In the genomic region with DNA sequence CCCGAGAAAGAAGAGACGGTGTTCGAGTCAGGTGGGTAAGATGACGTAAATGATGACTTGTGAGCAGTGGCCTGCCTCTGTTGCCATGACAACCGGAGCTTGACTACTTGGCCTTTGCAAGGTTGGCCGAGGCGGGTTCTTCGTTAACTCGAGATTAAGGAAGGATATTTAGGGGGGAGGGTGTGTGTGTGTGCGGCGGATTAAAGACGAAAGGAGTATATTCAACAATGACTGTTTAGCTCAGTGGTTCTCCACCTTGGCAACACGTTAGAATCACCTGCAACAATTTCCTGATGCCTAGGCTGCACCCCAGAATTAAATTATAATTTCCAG, we compare ENCODE assay signal across 8 cellular contexts. TPM values are rescaled to one million over a fixed set of nuclear protein-coding genes. Genes with fewer than 3 reads are reported as not detected.
A peak's percentile ranks its signal among the peaks of the same experiment; 100 is the strongest.
DNase-seq lines count a peak whose midpoint lies in the region; ATAC-seq and TF ChIP-seq lines count a peak whose summit lies in the region.

No MANE protein-coding gene starts in this region.

- H3K4me3 ChIP-seq in AG09309 (ENCODE audit: control insufficient read depth, low read depth, low read length) (peak overlapping the region; percentile 37), IMR-90 (ENCODE audit: insufficient read depth, low read depth, low read length) (peak overlapping the region; percentile 38), SJCRH30 (peak overlapping the region; percentile 60), thoracic aorta (peak overlapping the region; percentile 88)

- dilution Hi-C loops in IMR-90 (cut with HindIII; ENCODE audit: low sequenced_read_pairs, unreplicated experiment) = no loop called here

- DNase-seq in AG09309 (ENCODE audit: low read depth) = no peak
- DNase-seq in GM19238 (ENCODE audit: insufficient read length, low spot score) = peak; percentile 48
- peak; percentile 86 for DNase-seq in IMR-90
- DNase-seq in SJCRH30 = peak; percentile 69 to 78
- peak; percentile 73 for DNase-seq in activated naive CD8-positive, alpha-beta T cell treated with anti-CD3 and anti-CD28 coated beads, Interleukin-2, amount 10 ng/mL, durations not matched to agents 7 days and 5 days
- DNase-seq in Right ventricle myocardium superior = peak; percentile 66
- no peak for DNase-seq in osteocyte (ENCODE audit: extremely low spot score, unreplicated experiment)
- peak; percentile 49 for DNase-seq in thoracic aorta (ENCODE audit: low spot score)

- peaks cover 24% of the 10 kb centered on the region for H3K4me1 Mint-ChIP-seq in activated naive CD8-positive, alpha-beta T cell treated with anti-CD3 and anti-CD28 coated beads, Interleukin-2, amount 10 ng/mL, durations not matched to agents 7 days and 5 days
- H3K4me1 Mint-ChIP-seq in osteocyte (ENCODE audit: unreplicated experiment) = peaks cover 17% of the 10 kb centered on the region

- TF ChIP-seq CTCF in AG09309 (IDR thresholded peaks at IDR 0.05; ENCODE audit: control insufficient read depth, insufficient read depth, low read depth, low read length, missing control alignments) (no peak), IMR-90 (conservative IDR thresholded peaks at IDR 0.05; ENCODE audit: low read depth, low read length) (no peak), osteocyte (IDR thresholded peaks at IDR 0.05) (no peak), thoracic aorta (IDR thresholded peaks at IDR 0.05) (no peak)

- no peaks in the 10 kb centered on the region for H4K20me1 ChIP-seq in IMR-90 (ENCODE audit: insufficient read depth, low read length)

- intact Hi-C loops in IMR-90 (cut with micrococcal nuclease) = no loop called here
- intact Hi-C loops in Right ventricle myocardium superior (cut with DNase I) = no loop called here

- POLR2A ChIA-PET in IMR-90 (lab: Charles Lee; ENCODE audit: unreplicated experiment) = no interaction called here
- POLR2A ChIA-PET in activated naive CD8-positive, alpha-beta T cell treated with anti-CD3 and anti-CD28 coated beads, Interleukin-2, amount 10 ng/mL, durations not matched to agents 7 days and 5 days (lab: Charles Lee) = interaction anchor here (0.6 to 1.8 kb wide), 17 partner anchors 16 to 258 kb away, joined by 3 to 18 read pairs (median 5); a partner anchor contains a TSS

- H2BK20ac ChIP-seq in IMR-90 (ENCODE audit: low read depth, low read length) = 0 out of 2 replicates have a peak overlapping the region, but pooled peaks have one; percentile 40

- peak overlapping the region; percentile 69 for H2AK5ac ChIP-seq in IMR-90 (ENCODE audit: low read depth, low read length)

- H3K9me1 ChIP-seq in IMR-90 (ENCODE audit: insufficient read depth, low read length) = peaks cover 12% of the 10 kb centered on the region

- CTCF ChIA-PET in IMR-90 (lab: Yijun Ruan, JAX) = interaction anchor here (0.9 to 1.3 kb wide), 4 partner anchors 10 to 66 kb away, joined by 3 to 4 read pairs (median 4); no protein-coding TSS in a partner anchor

- TF ChIP-seq RAD21 in IMR-90 (IDR thresholded peaks at IDR 0.05; ENCODE audit: low read length) = no peak

- H3K9ac ChIP-seq in IMR-90 (ENCODE audit: low read depth, low read length) = peak overlapping the region; percentile 9; the same call in 1 of the 2 replicates

- no peaks in the 10 kb centered on the region for H3K27me3 Mint-ChIP-seq in activated naive CD8-positive, alpha-beta T cell treated with anti-CD3 and anti-CD28 coated beads, Interleukin-2, amount 10 ng/mL, durations not matched to agents 7 days and 5 days
- no peaks in the 10 kb centered on the region for H3K27me3 Mint-ChIP-seq in osteocyte (ENCODE audit: unreplicated experiment)

- peak overlapping the region; percentile 37; the same call in 1 of the 3 replicates for H2BK15ac ChIP-seq in IMR-90 (ENCODE audit: low read depth, low read length)

- peak overlapping the region; percentile 79 for H4K91ac ChIP-seq in IMR-90 (ENCODE audit: insufficient read depth, low read depth, low read length)

- H4K8ac ChIP-seq in IMR-90 (ENCODE audit: low read depth in 2 of 2, low read length in 2 of 2) = peak overlapping the region; percentile 90 to 100

- peak overlapping the region; percentile 97 for H4K5ac ChIP-seq in IMR-90 (ENCODE audit: low read depth, low read length)

- H3K4me3 Mint-ChIP-seq in activated naive CD8-positive, alpha-beta T cell treated with anti-CD3 and anti-CD28 coated beads, Interleukin-2, amount 10 ng/mL, durations not matched to agents 7 days and 5 days = peak overlapping the region; percentile 97
- peak overlapping the region; percentile 94 for H3K4me3 Mint-ChIP-seq in osteocyte (ENCODE audit: unreplicated experiment)

- ATAC-seq in IMR-90 (ENCODE audit: low read depth) (0 out of 2 replicates have a peak, but pooled peaks have one; percentile 10), Right ventricle myocardium superior (ENCODE audit: poor library complexity) (peak; percentile 11), thoracic aorta (ENCODE audit: insufficient number of reproducible peaks, low FRiP score, low read depth) (no peak)
- ATAC-seq in activated naive CD8-positive, alpha-beta T cell treated with anti-CD3 and anti-CD28 coated beads, Interleukin-2, amount 10 ng/mL, durations not matched to agents 7 days and 5 days (ENCODE audit: low read depth) = peak; percentile 64

- H3K27ac Mint-ChIP-seq in activated naive CD8-positive, alpha-beta T cell treated with anti-CD3 and anti-CD28 coated beads, Interleukin-2, amount 10 ng/mL, durations not matched to agents 7 days and 5 days = peak overlapping the region; percentile 100
- H3K27ac Mint-ChIP-seq in osteocyte (ENCODE audit: unreplicated experiment) = peak overlapping the region; percentile 99

- peaks cover 0 to 34% of the 10 kb centered on the region in 2 experiments; a peak in 2 of 4 replicates for H3K79me1 ChIP-seq in IMR-90 (ENCODE audit: low read depth in 1 of 2, low read length in 2 of 2)

- H3K27ac ChIP-seq in IMR-90 (ENCODE audit: insufficient read depth, low read length) (peak overlapping the region; percentile 36), SJCRH30 (peak overlapping the region; percentile 36), thoracic aorta (peak overlapping the region; percentile 81 to 88)

- H3K9me3 ChIP-seq in IMR-90 (ENCODE audit: control insufficient read depth, insufficient read depth, low read length) = no peaks in the 10 kb centered on the region
- H3K9me3 ChIP-seq in SJCRH30 (replicated peaks) = no peaks in the 10 kb centered on the region
- H3K9me3 ChIP-seq in thoracic aorta = no peaks in the 10 kb centered on the region

- peak overlapping the region; percentile 71 for H2BK5ac ChIP-seq in IMR-90 (ENCODE audit: low read depth, low read length, poor library complexity, severe bottlenecking)

- H3K9me3 Mint-ChIP-seq in activated naive CD8-positive, alpha-beta T cell treated with anti-CD3 and anti-CD28 coated beads, Interleukin-2, amount 10 ng/mL, durations not matched to agents 7 days and 5 days = no peaks in the 10 kb centered on the region
- no peaks in the 10 kb centered on the region for H3K9me3 Mint-ChIP-seq in osteocyte (ENCODE audit: unreplicated experiment)

- H3K27me3 ChIP-seq in IMR-90 (ENCODE audit: control insufficient read depth, insufficient read depth, low read length) (no peaks in the 10 kb centered on the region), SJCRH30 (no peaks in the 10 kb centered on the region), thoracic aorta (replicated peaks; ENCODE audit: insufficient read depth) (no peaks in the 10 kb centered on the region)

- peak overlapping the region; percentile 91 for H2AK9ac ChIP-seq in IMR-90 (replicated peaks; ENCODE audit: low read depth, low read length, poor library complexity)

- peak overlapping the region; percentile 96 for H2AFZ ChIP-seq in IMR-90 (replicated peaks; ENCODE audit: low read length, poor library complexity)

- peak overlapping the region; percentile 88 for H3K4me2 ChIP-seq in IMR-90 (ENCODE audit: low read depth, low read length)

- H3K23ac ChIP-seq in IMR-90 (ENCODE audit: low read depth, low read length) = peak overlapping the region; percentile 36; the same call in 1 of the 2 replicates

- H3K18ac ChIP-seq in IMR-90 (ENCODE audit: low read depth, low read length) = peak overlapping the region; percentile 76

- H3K56ac ChIP-seq in IMR-90 (ENCODE audit: extremely low read depth, insufficient read depth, low read length) = peak overlapping the region; percentile 17; the same call in 1 of the 2 replicates

- H3K4ac ChIP-seq in IMR-90 (ENCODE audit: low read depth, low read length) = peak overlapping the region; percentile 91

- TF ChIP-seq POLR2A in IMR-90 (IDR thresholded peaks at IDR 0.05; ENCODE audit: low read depth, low read length) = no peak

- 10% methylated on average over 4 of the region's 13 CpGs; no CpG with 5 or more reads in 1 of the 2 experiments for WGBS in IMR-90 (ENCODE audit: extremely low coverage in 2 of 2, insufficient read length in 1 of 2), 2 experiments

- H3K36me3 Mint-ChIP-seq in activated naive CD8-positive, alpha-beta T cell treated with anti-CD3 and anti-CD28 coated beads, Interleukin-2, amount 10 ng/mL, durations not matched to agents 7 days and 5 days = peaks cover 5% of the 10 kb centered on the region
- H3K36me3 Mint-ChIP-seq in osteocyte (ENCODE audit: unreplicated experiment) = no peaks in the 10 kb centered on the region

- peak overlapping the region; percentile 80 for H3K14ac ChIP-seq in IMR-90 (replicated peaks; ENCODE audit: low read depth, low read length)

- no TSS peak for BruUV-seq in IMR-90 (replicated peaks; lab: Mats Ljungman, UMichigan)

- H3K4me1 ChIP-seq in IMR-90 (ENCODE audit: control insufficient read depth, insufficient read depth, low read length) = peaks cover 5% of the 10 kb centered on the region
- H3K4me1 ChIP-seq in SJCRH30 = no peaks in the 10 kb centered on the region
- H3K4me1 ChIP-seq in thoracic aorta (ENCODE audit: control insufficient read depth in 1 of 2, low read depth in 2 of 2) = peaks cover 5 to 19% of the 10 kb centered on the region in 2 donors

- in situ Hi-C loops in IMR-90 (cut with MboI; ENCODE audit: low sequenced_read_pairs) = loop anchor here (10.0 kb wide), 1 partner anchor 136 kb away; no protein-coding TSS in a partner anchor

- peak overlapping the region; percentile 11 for H2BK120ac ChIP-seq in IMR-90 (ENCODE audit: low read depth, low read length)

- H3K36me3 ChIP-seq in IMR-90 (ENCODE audit: control insufficient read depth, insufficient read depth, low read length) (no peaks in the 10 kb centered on the region), SJCRH30 (no peaks in the 10 kb centered on the region), thoracic aorta (no peaks in the 10 kb centered on the region)

RNA-seq across cellular contexts. Expression of a gene that starts 0.4 kb away (rescaled TPM):
- total RNA-seq in IMR-90 (2012; rRNA removed) (2.0 and 2.8 TPM in 2 replicates), Right ventricle myocardium superior (11.8 TPM), osteocyte (28.3 and 28.6 TPM in 2 replicates), thoracic aorta (10 to 100 TPM in 1 of 2 donors, 1 to 10 TPM in 1; 8.9 to 14.0 TPM)
- polyA plus RNA-seq in IMR-90 (2012; rRNA removed) = 8.9 and 10.4 TPM in 2 replicates
- polyA plus RNA-seq in IMR-90 (2012; cell fraction: cytosol; rRNA removed) = 4.5 and 5.4 TPM in 2 replicates
- 9.3 and 12.3 TPM in 2 replicates for polyA plus RNA-seq in IMR-90 (2012; cell fraction: nucleus; rRNA removed; ENCODE audit: low replicate concordance)
- 8.3 and 9.0 TPM in 2 replicates for total RNA-seq in SJCRH30 (2014; rRNA removed; shearing (Covaris generic))
- total RNA-seq in activated naive CD8-positive, alpha-beta T cell treated with anti-CD3 and anti-CD28 coated beads, Interleukin-2, amount 10 ng/mL, durations not matched to agents 7 days and 5 days = 10 to 100 TPM; 27.7 to 28.5 TPM

RNA-seq across cellular contexts. Expression of a gene that starts 41.4 kb away (rescaled TPM):
- total RNA-seq in IMR-90 (2012; rRNA removed) = 0.28 and 0.54 TPM in 2 replicates
- 5.6 and 6.3 TPM in 2 replicates for polyA plus RNA-seq in IMR-90 (2012; rRNA removed)
- polyA plus RNA-seq in IMR-90 (2012; cell fraction: cytosol; rRNA removed) = 2.3 and 2.8 TPM in 2 replicates
- 39.7 and 48.9 TPM in 2 replicates for polyA plus RNA-seq in IMR-90 (2012; cell fraction: nucleus; rRNA removed; ENCODE audit: low replicate concordance)
- 1.6 and 2.7 TPM in 2 replicates for total RNA-seq in SJCRH30 (2014; rRNA removed; shearing (Covaris generic))
- 1 to 10 TPM; 4.9 to 5.4 TPM for total RNA-seq in activated naive CD8-positive, alpha-beta T cell treated with anti-CD3 and anti-CD28 coated beads, Interleukin-2, amount 10 ng/mL, durations not matched to agents 7 days and 5 days
- total RNA-seq in Right ventricle myocardium superior = 2.7 TPM
- 5.7 and 6.8 TPM in 2 replicates for total RNA-seq in osteocyte
- total RNA-seq in thoracic aorta = 10 to 100 TPM in 1 of 2 donors, 1 to 10 TPM in 1; 7.3 to 21.7 TPM

Comparison
In these comparisons a context has a peak if more than half of its experiments do, and no peak if none do; other contexts are left out.
1. DNase-seq: peak in GM19238 (single experiment), IMR-90 (single experiment), SJCRH30 (2 of 2), activated naive CD8-positive, alpha-beta T cell treated with anti-CD3 and anti-CD28 coated beads, Interleukin-2, amount 10 ng/mL, durations not matched to agents 7 days and 5 days (single experiment), Right ventricle myocardium superior (single experiment) and thoracic aorta (single experiment); none in AG09309 (single experiment) and osteocyte (single experiment).
2. H3K4me3 ChIP-seq: peak in every context shown above with its lines; median percentile 88 in thoracic aorta; 60 in SJCRH30; 38 in IMR-90; 37 in AG09309.
3. Peak in every context shown above with its lines, with median percentiles within 50 percentile points of each other: H3K27ac ChIP-seq.